In the genomic region with DNA sequence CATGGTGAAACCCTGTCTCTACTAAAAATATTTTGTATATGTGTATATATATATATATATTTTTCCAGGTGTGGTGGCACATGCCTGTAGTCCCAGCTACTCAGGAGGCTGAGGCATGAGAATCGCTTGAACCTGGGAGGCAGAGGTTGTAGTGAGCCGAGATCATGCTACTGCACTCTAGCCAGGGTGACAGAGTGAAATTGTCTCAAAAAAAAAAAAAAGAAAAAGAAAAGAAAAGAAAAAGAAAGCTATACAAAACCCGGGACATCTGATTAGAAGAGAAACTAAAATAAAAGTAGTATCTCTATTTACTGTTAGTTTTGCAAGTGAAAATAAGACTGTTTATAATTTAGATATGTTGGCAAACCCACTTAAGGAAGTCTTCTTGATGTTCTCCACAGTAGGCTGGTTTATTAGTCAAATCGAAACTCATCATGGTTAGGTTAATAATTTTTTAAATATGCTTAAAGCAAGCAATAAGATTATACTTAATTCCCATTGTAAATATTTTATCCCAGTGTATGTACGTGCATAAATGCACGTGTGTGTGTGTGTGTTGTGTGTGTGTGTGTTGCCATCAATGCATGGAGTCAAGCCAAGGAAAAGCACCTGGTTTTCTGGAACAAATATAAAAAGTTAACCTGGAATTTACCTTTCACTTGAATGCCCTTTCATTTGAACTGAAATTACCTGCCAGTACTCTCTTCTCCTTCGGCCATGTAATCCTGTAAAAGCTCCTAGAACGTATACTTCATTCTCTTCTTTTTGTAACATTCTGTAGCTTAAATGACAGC, we compare ENCODE assay signal across 12 cellular contexts. TPM values are rescaled to one million over a fixed set of nuclear protein-coding genes. Genes with fewer than 3 reads are reported as not detected.
A peak's percentile ranks its signal among the peaks of the same experiment; 100 is the strongest.
DNase-seq lines count a peak whose midpoint lies in the region; ATAC-seq and TF ChIP-seq lines count a peak whose summit lies in the region.
"Had no signal": no experiment of that assay in that cellular context is flagged by ENCODE, and none has a peak within 500 bp of the region (broad histone marks: within the 10 kb centered on the region; RNA-seq: fewer than 3 reads in every experiment).

No MANE protein-coding gene starts in this region.

- H3K4me1 Mint-ChIP-seq in T-cell (peaks cover 18 to 24% (median 21%) of the 10 kb centered on the region in 3 donors), endodermal cell (no peaks in the 10 kb centered on the region), HFFc6 (ENCODE audit: low read depth) (no peaks in the 10 kb centered on the region)

- ATAC-seq in GM19328 (IDR thresholded peaks at IDR 0.05; ENCODE audit: unreplicated experiment) (peak; percentile 74), HG02884 (IDR thresholded peaks at IDR 0.05; ENCODE audit: unreplicated experiment) (peak; percentile 74), T-cell (replicated peaks in 1 of 4) (no peak)

- H3K36me3 Mint-ChIP-seq in T-cell (peaks cover 62% of the 10 kb centered on the region), endodermal cell (ENCODE audit: low read depth) (no peaks in the 10 kb centered on the region), HFFc6 (ENCODE audit: low read depth) (no peaks in the 10 kb centered on the region)

- H3K27me3 ChIP-seq in endodermal cell (ENCODE audit: control insufficient read depth, insufficient read depth, low read length, poor library complexity, severe bottlenecking): no peaks in the 10 kb centered on the region

- no peaks in the 10 kb centered on the region for H3K4me1 ChIP-seq in endodermal cell (ENCODE audit: control insufficient read depth, insufficient read depth, low read length)

- peak overlapping the region; percentile 57 to 72 for H3K27ac Mint-ChIP-seq in T-cell
- H3K27ac Mint-ChIP-seq in endodermal cell: no peak overlapping the region
- no peak overlapping the region for H3K27ac Mint-ChIP-seq in HFFc6

- H3K9me3 Mint-ChIP-seq in T-cell (no peaks in the 10 kb centered on the region), endodermal cell (no peaks in the 10 kb centered on the region), HFFc6 (no peaks in the 10 kb centered on the region)

- 88 to 100% methylated on average over 4 to 8 of the region's 8 CpGs for WGBS in endodermal cell (ENCODE audit: insufficient coverage in 1 of 2, insufficient read length in 1 of 2), 2 experiments

- H3K9ac ChIP-seq in endodermal cell (ENCODE audit: extremely low read depth, low read length, poor library complexity, severe bottlenecking): no peak overlapping the region

- H3K27ac ChIP-seq in endodermal cell (ENCODE audit: low read depth, low read length): no peak overlapping the region
- H3K27ac ChIP-seq: SK-N-MC had no signal

- no peaks in the 10 kb centered on the region for H3K36me3 ChIP-seq in endodermal cell (ENCODE audit: control insufficient read depth, insufficient read depth, low read length)

- TF ChIP-seq CTCF in endodermal cell (conservative IDR thresholded peaks at IDR 0.05) (no peak), HFFc6 (IDR thresholded peaks at IDR 0.05) (no peak)

- peak overlapping the region; percentile 54; the same call in 1 of the 2 replicates for H3K4me3 ChIP-seq in GM08714 (ENCODE audit: low read length)
- H3K4me3 ChIP-seq in endodermal cell (ENCODE audit: low read length): no peak overlapping the region
- H3K4me3 ChIP-seq: SK-N-MC, smooth muscle cell had no signal

- CTCF ChIA-PET in T-cell (lab: Charles Lee): interaction anchor here in 1 of 2 donors (0.6 kb wide), 1 partner anchor 816 kb away, joined by 3 read pairs; no protein-coding TSS in a partner anchor

- POLR2A ChIA-PET in T-cell (lab: Charles Lee): interaction anchor here in 1 of 2 donors (0.6 kb wide), 1 partner anchor 1292 kb away, joined by 3 read pairs; no protein-coding TSS in a partner anchor

- H3K27me3 Mint-ChIP-seq in T-cell (no peaks in the 10 kb centered on the region), endodermal cell (ENCODE audit: insufficient read depth) (no peaks in the 10 kb centered on the region), HFFc6 (ENCODE audit: insufficient read depth) (no peaks in the 10 kb centered on the region)

- H3K9me3 ChIP-seq in endodermal cell (ENCODE audit: control insufficient read depth, low read length): no peaks in the 10 kb centered on the region

- peak overlapping the region in 2 of 3 donors; percentile 11 to 24 for H3K4me3 Mint-ChIP-seq in T-cell
- H3K4me3 Mint-ChIP-seq in endodermal cell: no peak overlapping the region
- no peak overlapping the region for H3K4me3 Mint-ChIP-seq in HFFc6

- DNase-seq in T-cell (no peak), endodermal cell (no peak), RKO (ENCODE audit: low spot score) (no peak), HFFc6 (no peak)
- no peak for DNase-seq in activated CD4-positive, alpha-beta T cell treated with anti-CD3 and anti-CD28 coated beads for 48 hours
- DNase-seq: mesendoderm, NCI-H2029 treated with DMSO at 0.1 percent for 48 hours had no signal

RNA-seq across cellular contexts. Expression of a gene that starts 7.1 kb away (rescaled TPM):
- total RNA-seq in T-cell: 10 to 100 TPM; 18.4 to 28.1 (median 19.9) TPM
- not detected for total RNA-seq in endodermal cell
- not detected for polyA plus RNA-seq in endodermal cell (2013, experiment 1 of 2)
- not detected for polyA plus RNA-seq in endodermal cell (2013, experiment 2 of 2)
- not detected for total RNA-seq in HFFc6 (2021; fragmentation: NEBNext Ultra II Directional; extraction: Animal tissue kit (Norgen Biotek cat#: 25700))
- total RNA-seq: smooth muscle cell had no signal
- polyA plus RNA-seq: smooth muscle cell had no signal

RNA-seq across cellular contexts. Expression of a gene that starts 36.8 kb away (rescaled TPM):
- total RNA-seq in T-cell: not detected
- total RNA-seq in endodermal cell: not detected
- polyA plus RNA-seq in endodermal cell (2013, experiment 1 of 2): not detected
- not detected for polyA plus RNA-seq in endodermal cell (2013, experiment 2 of 2)
- under 1 TPM in 5 of 6 experiments, not detected in 1; 0.07 to 0.13 (median 0.09) TPM for total RNA-seq in HFFc6 (2021; fragmentation: NEBNext Ultra II Directional; extraction: Animal tissue kit (Norgen Biotek cat#: 25700))

RNA-seq across cellular contexts. Expression of a gene that starts 47.8 kb away (rescaled TPM):
- total RNA-seq in T-cell: 10 to 100 TPM in 3 of 5 donors, 1 to 10 TPM in 2; 5.5 to 15.8 (median 13.0) TPM
- 10 to 100 TPM; 10.9 to 15.3 TPM for total RNA-seq in endodermal cell
- polyA plus RNA-seq in endodermal cell (2013, experiment 1 of 2): 16.0 TPM
- 14.4 TPM for polyA plus RNA-seq in endodermal cell (2013, experiment 2 of 2)
- total RNA-seq in HFFc6 (2021; fragmentation: NEBNext Ultra II Directional; extraction: Animal tissue kit (Norgen Biotek cat#: 25700)): 1 to 10 TPM; 2.9 to 4.1 (median 3.5) TPM

Comparison
In these comparisons a context has a peak if more than half of its experiments do, and no peak if none do; other contexts are left out.
1. ATAC-seq: peak in GM19328 (single experiment) and HG02884 (single experiment); none in T-cell (0 of 4).
2. H3K27ac Mint-ChIP-seq: peak in T-cell (2 of 2); none in endodermal cell (single experiment) and HFFc6 (single experiment).
3. H3K4me3 Mint-ChIP-seq: peak in T-cell (2 of 3); none in endodermal cell (single experiment) and HFFc6 (single experiment).
4. RNA of a gene that starts 7.1 kb away (total RNA-seq): 18.4 to 28.1 TPM in T-cell; not detected in endodermal cell and not detected in HFFc6; every median in the first group is over 10 times any median in the second.